21 cellular contexts compared by ENCODE assay signal in genomic region chr4:182897601-182898478, GRCh38. TPM values are rescaled to one million over a fixed set of nuclear protein-coding genes. Genes with fewer than 3 reads are reported as not detected.
DNase-seq lines count a peak whose midpoint lies in the region; ATAC-seq and TF ChIP-seq lines count a peak whose summit lies in the region.
"Had no signal": no experiment of that assay in that cellular context is flagged by ENCODE, and none has a peak within 500 bp of the region (broad histone marks: within the 10 kb centered on the region; RNA-seq: fewer than 3 reads in every experiment).

No MANE protein-coding gene starts in this region.

- no peak overlapping the region for H4K8ac ChIP-seq in trophoblast cell (ENCODE audit: low read depth, low read length)

- H3K36me3 ChIP-seq in trophoblast cell (ENCODE audit: control insufficient read depth in 1 of 2, insufficient read depth in 2 of 2, low read length in 2 of 2): peaks cover 33 to 34% of the 10 kb centered on the region in 2 experiments

- no peak for ATAC-seq in GM18519 (IDR thresholded peaks at IDR 0.05; ENCODE audit: low FRiP score, unreplicated experiment)
- ATAC-seq: activated CD4-positive, CD25-positive, alpha-beta regulatory T cell treated with anti-CD3 and anti-CD28 coated beads, Interleukin-2, amount 50 U/mL, for 24 hours; activated naive CD8-positive, alpha-beta T cell treated with anti-CD3 and anti-CD28 coated beads, Interleukin-2, amount 50 U/mL, for 24 hours; gastroesophageal sphincter; left ventricle myocardium superior had no signal

- H3K18ac ChIP-seq in trophoblast cell (ENCODE audit: low read length): no peak overlapping the region

- H3K4me2 ChIP-seq in trophoblast cell (ENCODE audit: low read length): no peak overlapping the region
- H3K4me2 ChIP-seq: PC-9 had no signal

- no peak overlapping the region for H2BK12ac ChIP-seq in trophoblast cell (ENCODE audit: low read length)

- H3K9me3 ChIP-seq in trophoblast cell (ENCODE audit: insufficient read depth, low read depth, low read length): no peaks in the 10 kb centered on the region
- H3K9me3 ChIP-seq: gastroesophageal sphincter had no signal

- H2AFZ ChIP-seq in trophoblast cell (ENCODE audit: insufficient read depth, low read length, poor library complexity): no peak overlapping the region
- H2AFZ ChIP-seq: PC-9 had no signal

- H3K4me3 Mint-ChIP-seq in progenitor cell of endocrine pancreas (ENCODE audit: low read depth): no peak overlapping the region
- H3K4me3 Mint-ChIP-seq: activated naive CD8-positive, alpha-beta T cell treated with anti-CD3 and anti-CD28 coated beads, Interleukin-2, amount 50 U/mL, for 24 hours had no signal

- H3K27ac Mint-ChIP-seq in progenitor cell of endocrine pancreas: peak overlapping the region; percentile 85
- H3K27ac Mint-ChIP-seq: activated naive CD8-positive, alpha-beta T cell treated with anti-CD3 and anti-CD28 coated beads, Interleukin-2, amount 50 U/mL, for 24 hours; activated T-helper 2 cell treated with anti-CD3 and anti-CD28 coated beads, Interferon-gamma antibody, Interleukin-2, Interleukin-4, amounts not matched to agents 10 μg/mL and 5 μg/mL and 100 μg/mL, durations not matched to agents 14 hours and 24 hours and 36 hours had no signal

- WGBS in trophoblast cell (ENCODE audit: extremely low coverage, insufficient coverage, insufficient read length): no CpG with 5 or more reads among the region's 20 CpGs

- H3K79me1 ChIP-seq in trophoblast cell (ENCODE audit: low read length): no peaks in the 10 kb centered on the region

- H3K4ac ChIP-seq in trophoblast cell (ENCODE audit: low read depth, low read length): no peak overlapping the region

- peaks cover 30% of the 10 kb centered on the region for H3K36me3 Mint-ChIP-seq in progenitor cell of endocrine pancreas (ENCODE audit: insufficient read depth)

- no peaks in the 10 kb centered on the region for H3K9me3 Mint-ChIP-seq in progenitor cell of endocrine pancreas (ENCODE audit: low read depth)
- H3K9me3 Mint-ChIP-seq: activated naive CD8-positive, alpha-beta T cell treated with anti-CD3 and anti-CD28 coated beads, Interleukin-2, amount 50 U/mL, for 24 hours; activated T-helper 2 cell treated with anti-CD3 and anti-CD28 coated beads, Interferon-gamma antibody, Interleukin-2, Interleukin-4, amounts not matched to agents 10 μg/mL and 5 μg/mL and 100 μg/mL, durations not matched to agents 14 hours and 24 hours and 36 hours had no signal

- H4K12ac ChIP-seq in trophoblast cell (ENCODE audit: low read depth, low read length): no peak overlapping the region

- H2AK5ac ChIP-seq in trophoblast cell (ENCODE audit: low read length): no peak overlapping the region

- H4K91ac ChIP-seq in trophoblast cell (ENCODE audit: low read depth, low read length): no peak overlapping the region

- no peaks in the 10 kb centered on the region for H3K4me1 ChIP-seq in trophoblast cell (ENCODE audit: control insufficient read depth in 1 of 2, insufficient read depth in 2 of 2, low read length in 2 of 2)
- H3K4me1 ChIP-seq: gastroesophageal sphincter had no signal

- H3K27ac ChIP-seq in trophoblast cell (ENCODE audit: low read depth, low read length): no peak overlapping the region
- H3K27ac ChIP-seq: dorsolateral prefrontal cortex, gastroesophageal sphincter, PC-9, skin epidermis had no signal

- no peak overlapping the region for H3K23ac ChIP-seq in trophoblast cell (ENCODE audit: low read length)

- DNase-seq in ELF-1 (ENCODE audit: low read depth, low spot score) (peak; percentile 43), NCI-H510A (lab: John Stamatoyannopoulos, UW) (peak; percentile 70), left kidney (ENCODE audit: low read depth, low spot score) (peak; percentile 63), progenitor cell of endocrine pancreas (ENCODE audit: low spot score, unreplicated experiment) (no peak), HuH-7.5 (ENCODE audit: low spot score) (no peak), NCI-H1436 (lab: John Stamatoyannopoulos, UW) (no peak), trophoblast cell (no peak)
- DNase-seq: activated naive CD8-positive, alpha-beta T cell treated with anti-CD3 and anti-CD28 coated beads, Interleukin-2, amount 50 U/mL, for 24 hours; Calu3; dorsolateral prefrontal cortex; GF-D8; left ventricle myocardium superior; NCI-H187 treated with DMSO at 0.1 percent for 48 hours; NCI-H526 treated with DMSO at 0.1 percent for 48 hours; PC-9; stimulated activated CD8-positive, alpha-beta memory T cell treated with anti-CD3 and anti-CD28 coated beads, Interleukin-4, amount 100 ng/mL, for 48 hours had no signal

- no peaks in the 10 kb centered on the region for H3K79me2 ChIP-seq in trophoblast cell (ENCODE audit: control insufficient read depth, insufficient read depth, low read length, poor library complexity)

- H3K9ac ChIP-seq in trophoblast cell (ENCODE audit: low read length): no peak overlapping the region

- TF ChIP-seq CTCF in progenitor cell of endocrine pancreas (IDR thresholded peaks at IDR 0.05; ENCODE audit: unreplicated experiment): no peak

- no peak overlapping the region for H2BK120ac ChIP-seq in trophoblast cell (ENCODE audit: insufficient read depth, low read length, poor library complexity)

- no peak overlapping the region for H3K4me3 ChIP-seq in trophoblast cell (ENCODE audit: low read depth, low read length)
- H3K4me3 ChIP-seq: dorsolateral prefrontal cortex, gastroesophageal sphincter, PC-9, skin epidermis had no signal

- no peaks in the 10 kb centered on the region for H3K27me3 Mint-ChIP-seq in progenitor cell of endocrine pancreas
- H3K27me3 Mint-ChIP-seq: activated naive CD8-positive, alpha-beta T cell treated with anti-CD3 and anti-CD28 coated beads, Interleukin-2, amount 50 U/mL, for 24 hours had no signal

- H3K4me1 Mint-ChIP-seq in progenitor cell of endocrine pancreas (ENCODE audit: low read depth): peaks cover 36% of the 10 kb centered on the region
- H3K4me1 Mint-ChIP-seq: activated naive CD8-positive, alpha-beta T cell treated with anti-CD3 and anti-CD28 coated beads, Interleukin-2, amount 50 U/mL, for 24 hours had no signal

- no peak overlapping the region for H2BK5ac ChIP-seq in trophoblast cell (ENCODE audit: low read depth, low read length, poor library complexity)

- no peak overlapping the region for H3K14ac ChIP-seq in trophoblast cell (ENCODE audit: low read length)

- no peaks in the 10 kb centered on the region for H3K27me3 ChIP-seq in trophoblast cell (ENCODE audit: insufficient read depth, low read length)
- H3K27me3 ChIP-seq: dorsolateral prefrontal cortex, gastroesophageal sphincter had no signal

RNA-seq across cellular contexts. Expression of gene DCTD, which starts 19.3 kb away (rescaled TPM):
- 99.4 and 104 TPM in 2 replicates for total RNA-seq in progenitor cell of endocrine pancreas
- 70.6 and 71.2 TPM in 2 replicates for polyA plus RNA-seq in trophoblast cell (2013)

Comparison
In these comparisons a context has a peak if more than half of its experiments do, and no peak if none do; other contexts are left out.
1. DNase-seq: peak in ELF-1 (single experiment), NCI-H510A (single experiment) and left kidney (single experiment); none in progenitor cell of endocrine pancreas (single experiment), HuH-7.5 (single experiment), NCI-H1436 (single experiment) and trophoblast cell (0 of 2).